Comparison of ENCODE assay signal across 8 cellular contexts in genomic region chr21:32612075-32612998, GRCh38. TPM values are rescaled to one million over a fixed set of nuclear protein-coding genes. Genes with fewer than 3 reads are reported as not detected.
DNase-seq lines count a peak whose midpoint lies in the region; ATAC-seq and TF ChIP-seq lines count a peak whose summit lies in the region.

Gene CFAP298, minus strand, starts transcription at chr21:32612377. Its CDS starts 134 bp downstream, at chr21:32612243.

- H3K36me3 Mint-ChIP-seq in activated naive CD8-positive, alpha-beta T cell treated with anti-CD3 and anti-CD28 coated beads, Interleukin-2, amount 50 U/mL, for 24 hours (ENCODE audit: low read depth), result peaks cover 16% of the 10 kb centered on the region

- TF ChIP-seq POLR2A in GM10847 (IDR thresholded peaks at IDR 0.05; ENCODE audit: extremely low read depth, insufficient read length) (peak; percentile 42), tibial nerve (IDR thresholded peaks at IDR 0.05) (peak in 1 of 2 donors; percentile 13)

- H3K9me3 ChIP-seq in parathyroid adenoma (ENCODE audit: control insufficient read depth, low read length) (no peaks in the 10 kb centered on the region), tibial nerve (no peaks in the 10 kb centered on the region)

- peak within 1 kb of the TSS; percentile 91 for H3K27ac Mint-ChIP-seq in activated naive CD8-positive, alpha-beta T cell treated with anti-CD3 and anti-CD28 coated beads, Interleukin-2, amount 50 U/mL, for 24 hours

- H3K36me3 ChIP-seq in parathyroid adenoma (ENCODE audit: control insufficient read depth, insufficient read depth, low read length), result no peaks in the 10 kb centered on the region
- peaks cover 0 to 28% (median 0%) of the 10 kb centered on the region in 3 donors for H3K36me3 ChIP-seq in tibial nerve

- H3K9ac ChIP-seq in parathyroid adenoma, result peak within 1 kb of the TSS; percentile 35

- peak within 1 kb of the TSS; percentile 84 for H2AFZ ChIP-seq in parathyroid adenoma

- TF ChIP-seq CTCF in parathyroid adenoma (IDR thresholded peaks at IDR 0.05), result no peak
- peak in 1 of 5 experiments; percentile 16 for TF ChIP-seq CTCF in tibial nerve (IDR thresholded peaks at IDR 0.05)

- H3K4me1 Mint-ChIP-seq in activated naive CD8-positive, alpha-beta T cell treated with anti-CD3 and anti-CD28 coated beads, Interleukin-2, amount 50 U/mL, for 24 hours, result peaks cover 21% of the 10 kb centered on the region

- peak in 1 of 2 donors; percentile 84 for TF ChIP-seq EP300 in tibial nerve (IDR thresholded peaks at IDR 0.05)

- H3K4me1 ChIP-seq in parathyroid adenoma (no peaks in the 10 kb centered on the region), tibial nerve (peaks cover 0 to 26% (median 8%) of the 10 kb centered on the region in 4 donors)

- H3K9me3 Mint-ChIP-seq in activated naive CD8-positive, alpha-beta T cell treated with anti-CD3 and anti-CD28 coated beads, Interleukin-2, amount 50 U/mL, for 24 hours, result no peaks in the 10 kb centered on the region

- 0 to 2% methylated on average over 50 to 54 of the region's 81 CpGs for WGBS in tibial nerve, 2 donors

- H3K4me3 ChIP-seq in parathyroid adenoma (ENCODE audit: low read depth, low read length) (peak within 1 kb of the TSS; percentile 84), tibial nerve (peak within 1 kb of the TSS; percentile 73 to 98 (median 92))

- peaks cover 5% of the 10 kb centered on the region for H3K79me2 ChIP-seq in parathyroid adenoma

- ATAC-seq in HG02642 (IDR thresholded peaks at IDR 0.05; ENCODE audit: poor library complexity, unreplicated experiment), result peak; percentile 95
- ATAC-seq in activated naive CD8-positive, alpha-beta T cell treated with anti-CD3 and anti-CD28 coated beads, Interleukin-2, amount 50 U/mL, for 24 hours, result peak; percentile 97
- peak; percentile 95 for ATAC-seq in Right ventricle myocardium superior (ENCODE audit: poor library complexity)

- H3K27ac ChIP-seq in parathyroid adenoma (peak within 1 kb of the TSS; percentile 96), tibial nerve (peak within 1 kb of the TSS; percentile 88 to 99 (median 93))

- H3K27me3 ChIP-seq in parathyroid adenoma (ENCODE audit: control insufficient read depth, insufficient read depth, low read length) (no peaks in the 10 kb centered on the region), tibial nerve (no peaks in the 10 kb centered on the region)

- peaks cover 3% of the 10 kb centered on the region for H3K27me3 Mint-ChIP-seq in activated naive CD8-positive, alpha-beta T cell treated with anti-CD3 and anti-CD28 coated beads, Interleukin-2, amount 50 U/mL, for 24 hours

- intact Hi-C loops in Right ventricle myocardium superior (cut with DNase I), result no loop called here

- H3K4me2 ChIP-seq in parathyroid adenoma (ENCODE audit: low read length), result peak within 1 kb of the TSS; percentile 98

- DNase-seq in NCI-H1105 treated with DMSO at 0.1 percent for 48 hours (lab: John Stamatoyannopoulos, UW) (peak; percentile 90), SW 1271 (lab: John Stamatoyannopoulos, UW) (peak; percentile 63 to 87), Right ventricle myocardium superior (peak; percentile 90), tibial nerve (ENCODE audit: low spot score in 2 of 2) (peak; percentile 55 to 73)
- DNase-seq in activated naive CD8-positive, alpha-beta T cell treated with anti-CD3 and anti-CD28 coated beads, Interleukin-2, amount 50 U/mL, for 24 hours, result peak; percentile 85

- H3K4me3 Mint-ChIP-seq in activated naive CD8-positive, alpha-beta T cell treated with anti-CD3 and anti-CD28 coated beads, Interleukin-2, amount 50 U/mL, for 24 hours, result peak within 1 kb of the TSS; percentile 92

RNA-seq across cellular contexts. Expression of gene CFAP298, which starts in this region (rescaled TPM):
- total RNA-seq in Right ventricle myocardium superior (17.2 TPM), tibial nerve (10 to 100 TPM; 14.5 to 41.1 (median 29.5) TPM)

Comparison
In these comparisons a context has a peak if more than half of its experiments do, and no peak if none do; other contexts are left out.
1. Peak in every context shown above with its lines: DNase-seq, ATAC-seq, H3K4me3 ChIP-seq and H3K27ac ChIP-seq.